Comparison of ENCODE assay signal across 25 cellular contexts in the genomic region with DNA sequence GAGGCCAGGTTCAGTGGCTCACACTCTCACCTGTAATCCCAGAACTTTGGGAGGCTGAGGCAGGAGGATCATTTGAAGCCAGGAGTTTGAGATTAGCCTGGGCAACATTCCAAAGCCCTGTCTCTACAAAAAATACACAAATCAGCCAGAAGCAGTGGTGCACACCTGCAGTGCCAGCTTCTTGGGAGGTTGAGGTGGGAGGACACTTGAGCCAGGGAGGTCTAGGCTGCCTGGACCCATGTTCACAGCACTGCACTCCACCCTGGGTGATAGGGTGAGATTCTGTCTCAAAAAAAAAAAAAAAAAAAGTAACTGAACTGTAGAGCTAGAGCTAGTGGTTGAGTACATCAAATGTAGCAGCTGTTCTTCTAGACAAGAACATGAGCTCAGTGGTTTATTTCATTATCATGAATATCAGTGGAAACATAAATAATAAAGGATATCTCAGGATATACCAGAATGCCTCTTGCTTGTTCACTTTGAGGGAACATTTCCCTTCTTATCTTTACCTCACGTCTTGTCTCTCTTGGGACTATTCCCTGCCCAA.
"Had no signal": no experiment of that assay in that cellular context is flagged by ENCODE, and none has a peak within 500 bp of the region (broad histone marks: within the 10 kb centered on the region; RNA-seq: fewer than 3 reads in every experiment).

No MANE protein-coding gene starts in this region.

- ATAC-seq: activated CD4-positive, alpha-beta T cell treated with anti-CD3 and anti-CD28 coated beads for 36 hours; activated CD8-positive, alpha-beta memory T cell treated with anti-CD3 and anti-CD28 coated beads, Interleukin-2, amount 10 ng/mL, durations not matched to agents 7 days and 5 days; activated CD8-positive, alpha-beta T cell treated with anti-CD3 and anti-CD28 coated beads, Interleukin-2, amount 10 ng/mL, durations not matched to agents 7 days and 5 days; esophagus mucosa; foreskin keratinocyte; gastrocnemius medialis; heart left ventricle had no signal

- DNase-seq: activated CD4-positive, alpha-beta memory T cell treated with anti-CD3 and anti-CD28 coated beads for 36 hours; activated CD4-positive, alpha-beta T cell treated with anti-CD3 and anti-CD28 coated beads for 36 hours; activated CD4-positive, alpha-beta T cell treated with anti-CD3 and anti-CD28 coated beads, Interleukin-2, amount 10 ng/mL, durations not matched to agents 24 days and 14 days; activated CD4-positive, CD25-positive, alpha-beta regulatory T cell; activated CD4-positive, CD25-positive, alpha-beta regulatory T cell treated with anti-CD3 and anti-CD28 coated beads, Interleukin-2, amount 50 U/mL, for 72 hours; activated CD8-positive, alpha-beta memory T cell treated with anti-CD3 and anti-CD28 coated beads, Interleukin-2, amount 10 ng/mL, durations not matched to agents 7 days and 5 days; activated CD8-positive, alpha-beta memory T cell treated with anti-CD3 and anti-CD28 coated beads, Interleukin-2, amount 50 U/mL, for 4 hours; activated CD8-positive, alpha-beta T cell treated with anti-CD3 and anti-CD28 coated beads, Interleukin-2, amount 10 ng/mL, durations not matched to agents 7 days and 5 days; activated effector memory CD4-positive, alpha-beta T cell treated with anti-CD3 and anti-CD28 coated beads, Interleukin-2, amount 50 U/mL, for 16 hours; activated naive CD4-positive, alpha-beta T cell treated with anti-CD3 and anti-CD28 coated beads for 36 hours; activated naive CD8-positive, alpha-beta T cell treated with anti-CD3 and anti-CD28 coated beads, Interleukin-2, amount 10 ng/mL, durations not matched to agents 7 days and 5 days; activated T-cell treated with anti-CD3 and anti-CD28 coated beads, Interleukin-2, amount 50 U/mL, for 1 hour; activated T-cell treated with anti-CD3 and anti-CD28 coated beads, Interleukin-2, amount 50 U/mL, for 48 hours; amniotic stem cell; anterior cingulate cortex; brain microvascular endothelial cell; dorsolateral prefrontal cortex; effector memory CD4-positive, alpha-beta T cell; endodermal cell; foreskin keratinocyte; gastrocnemius medialis; glutamatergic neuron; heart left ventricle; T-helper 2 cell had no signal
